Comparison of ENCODE assay signal across 19 cellular contexts in genomic region chr6:33769248-33769821, GRCh38. TPM values are rescaled to one million over a fixed set of nuclear protein-coding genes. Genes with fewer than 3 reads are reported as not detected.
DNase-seq lines count a peak whose midpoint lies in the region; ATAC-seq and TF ChIP-seq lines count a peak whose summit lies in the region.
"Had no signal": no experiment of that assay in that cellular context is flagged by ENCODE, and none has a peak within 500 bp of the region (broad histone marks: within the 10 kb centered on the region; RNA-seq: fewer than 3 reads in every experiment).

No MANE protein-coding gene starts in this region.

- WGBS in right cardiac atrium, result 75% methylated on average over 10 of the region's 10 CpGs

- POLR2A ChIA-PET in RWPE1 (lab: Yijun Ruan, JAX; ENCODE audit: low non-redundant PET), result interaction anchor here (1.1 kb wide), 1 partner anchor 58 kb away, joined by 4 read pairs; the partner anchor contains the start of gene UQCC2

- peaks cover 21% of the 10 kb centered on the region for H3K27me3 Mint-ChIP-seq in nephron (ENCODE audit: low read depth)
- H3K27me3 Mint-ChIP-seq: CD4-positive, CD25-positive, alpha-beta regulatory T cell had no signal

- ATAC-seq in right cardiac atrium, result no peak

- no peak overlapping the region for H3K27ac ChIP-seq in right cardiac atrium (ENCODE audit: low read length)
- H3K27ac ChIP-seq in RWPE1, result peak overlapping the region; percentile 41
- H3K27ac ChIP-seq: cardiac muscle cell, right atrium auricular region had no signal

- peaks cover 11% of the 10 kb centered on the region for H3K36me3 Mint-ChIP-seq in nephron (ENCODE audit: low read depth)

- peaks cover 60% of the 10 kb centered on the region for H3K4me1 Mint-ChIP-seq in nephron

- H3K4me3 Mint-ChIP-seq in nephron, result no peak overlapping the region
- H3K4me3 Mint-ChIP-seq: activated CD4-positive, alpha-beta T cell treated with anti-CD3 and anti-CD28 coated beads, Interleukin-2, amount 10 ng/mL, durations not matched to agents 24 days and 14 days; CD4-positive, CD25-positive, alpha-beta regulatory T cell had no signal

- TF ChIP-seq CTCF in RWPE1 (conservative IDR thresholded peaks at IDR 0.05; ENCODE audit: low read depth) (no peak), nephron (IDR thresholded peaks at IDR 0.05; ENCODE audit: unreplicated experiment in 3 of 3) (no peak)

- DNase-seq in right cardiac atrium (peak in 2 of 3 donors; percentile 20 to 55), cardiac septum (ENCODE audit: low spot score) (no peak), RWPE1 (ENCODE audit: low spot score) (no peak), head of caudate nucleus (no peak), AG08396 (ENCODE audit: low spot score) (no peak), NCI-H2081 treated with DMSO at 0.1 percent for 48 hours (lab: John Stamatoyannopoulos, UW) (no peak), MV-4-11 (lab: John Stamatoyannopoulos, UW) (no peak)
- DNase-seq: NCI-H510A had no signal

- peaks cover 3% of the 10 kb centered on the region for H3K4me1 ChIP-seq in right cardiac atrium (ENCODE audit: control insufficient read depth, insufficient read depth, low read length)

- H3K9me3 Mint-ChIP-seq in nephron, result no peaks in the 10 kb centered on the region
- H3K9me3 Mint-ChIP-seq: activated CD4-positive, alpha-beta T cell treated with anti-CD3 and anti-CD28 coated beads, Interleukin-2, amount 10 ng/mL, durations not matched to agents 24 days and 14 days; CD4-positive, CD25-positive, alpha-beta regulatory T cell had no signal

- H3K27me3 ChIP-seq in right cardiac atrium (ENCODE audit: control insufficient read depth, insufficient read depth), result no peaks in the 10 kb centered on the region
- H3K27me3 ChIP-seq: adrenal gland, cardiac muscle cell, right atrium auricular region had no signal

- intact Hi-C loops in right cardiac atrium (cut with DNase I) (loop anchor here in 3 of 4 donors (5.0 to 10.0 kb wide), 4 partner anchors 175 to 383 kb away; partner anchors contain the start of gene BAK1 (in 1 of the 3)), cardiac septum (cut with DNase I) (no loop called here), head of caudate nucleus (cut with DNase I) (loop anchor here (10.0 kb wide), 2 partner anchors 55 to 255 kb away; partner anchors contain the start of gene UQCC2)

- peak overlapping the region in 2 of 3 experiments; percentile 67 to 93 for H3K27ac Mint-ChIP-seq in nephron
- H3K27ac Mint-ChIP-seq: CD4-positive, CD25-positive, alpha-beta regulatory T cell had no signal

- no peaks in the 10 kb centered on the region for H3K9me3 ChIP-seq in right cardiac atrium (ENCODE audit: control insufficient read depth, low read length)
- H3K9me3 ChIP-seq: adrenal gland, right atrium auricular region had no signal

- CTCF ChIA-PET in RWPE1 (lab: Yijun Ruan, JAX), result interaction anchor here (0.7 to 5.4 kb wide), 4 partner anchors 7 to 612 kb away, joined by 3 to 41 read pairs (median 15); no protein-coding TSS in a partner anchor

- H3K4me3 ChIP-seq in right cardiac atrium (ENCODE audit: low read length), result no peak overlapping the region
- H3K4me3 ChIP-seq: adrenal gland, cardiac muscle cell, lung, right atrium auricular region had no signal

RNA-seq across cellular contexts. Expression of gene LEMD2, which starts 19.6 kb away (rescaled TPM):
- total RNA-seq in right cardiac atrium (10 to 100 TPM; 29.5 to 34.6 (median 32.9) TPM), cardiac septum (29.6 TPM)
- polyA plus RNA-seq in right cardiac atrium, result 33.2 TPM

RNA-seq across cellular contexts. Expression of gene IP6K3, which starts 22.6 kb away (rescaled TPM):
- total RNA-seq in right cardiac atrium (10 to 100 TPM in 3 of 4 donors, 1 to 10 TPM in 1; 10.0 to 44.4 (median 27.1) TPM), cardiac septum (16.6 TPM)
- polyA plus RNA-seq in right cardiac atrium, result 14.4 TPM
- total RNA-seq: activated CD4-positive, alpha-beta T cell treated with anti-CD3 and anti-CD28 coated beads, Interleukin-2, amount 10 ng/mL, durations not matched to agents 24 days and 14 days; CD4-positive, CD25-positive, alpha-beta regulatory T cell; occipital lobe; T-helper 1 cell treated with Interleukin-12 subunit alpha and Interleukin-12 subunit beta and Interleukin-4 antibody, amounts not matched to agents 30 ng/mL and 1 ng/mL, for 36 hours had no signal
- polyA plus RNA-seq: CD4-positive, CD25-positive, alpha-beta regulatory T cell had no signal

RNA-seq across cellular contexts. Expression of gene MLN, which starts 34.5 kb away (rescaled TPM):
- not detected for total RNA-seq in right cardiac atrium
- polyA plus RNA-seq in right cardiac atrium, result not detected
- total RNA-seq in cardiac septum, result not detected
- total RNA-seq: activated CD4-positive, alpha-beta T cell treated with anti-CD3 and anti-CD28 coated beads, Interleukin-2, amount 10 ng/mL, durations not matched to agents 24 days and 14 days; adrenal gland; cardiac muscle cell; CD4-positive, CD25-positive, alpha-beta regulatory T cell; kidney; lung; occipital lobe; right atrium auricular region; Right ventricle myocardium superior; T-helper 1 cell treated with Interleukin-12 subunit alpha and Interleukin-12 subunit beta and Interleukin-4 antibody, amounts not matched to agents 30 ng/mL and 1 ng/mL, for 36 hours had no signal
- polyA plus RNA-seq: adrenal gland; CD4-positive, CD25-positive, alpha-beta regulatory T cell; lung had no signal

RNA-seq across cellular contexts. Expression of gene UQCC2, which starts 57.8 kb away (rescaled TPM):
- 100 to 1,000 TPM; 188 to 264 (median 233) TPM for total RNA-seq in right cardiac atrium
- 376 TPM for polyA plus RNA-seq in right cardiac atrium
- total RNA-seq in cardiac septum, result 209 TPM

Comparison
In these comparisons a context has a peak if more than half of its experiments do, and no peak if none do; other contexts are left out.
1. DNase-seq: peak in right cardiac atrium (2 of 3); none in cardiac septum (single experiment), RWPE1 (single experiment), head of caudate nucleus (0 of 42), AG08396 (single experiment), NCI-H2081 treated with DMSO at 0.1 percent for 48 hours (single experiment) and MV-4-11 (single experiment).